In genomic region chrX:87402256-87402655, GRCh38 we compare ENCODE assay signal across 7 cellular contexts.
"Had no signal": no experiment of that assay in that cellular context is flagged by ENCODE, and none has a peak within 500 bp of the region (broad histone marks: within the 10 kb centered on the region; RNA-seq: fewer than 3 reads in every experiment).

No MANE protein-coding gene starts in this region.

- H3K4me3 ChIP-seq: GM12878 had no signal

- DNase-seq: GDM1, GF-D8 had no signal

- FAIRE-seq: GM12878, GM12891, GM12892, GM18507, GM19239 had no signal
